ENCODE assay signal across 37 cellular contexts in the genomic region with DNA sequence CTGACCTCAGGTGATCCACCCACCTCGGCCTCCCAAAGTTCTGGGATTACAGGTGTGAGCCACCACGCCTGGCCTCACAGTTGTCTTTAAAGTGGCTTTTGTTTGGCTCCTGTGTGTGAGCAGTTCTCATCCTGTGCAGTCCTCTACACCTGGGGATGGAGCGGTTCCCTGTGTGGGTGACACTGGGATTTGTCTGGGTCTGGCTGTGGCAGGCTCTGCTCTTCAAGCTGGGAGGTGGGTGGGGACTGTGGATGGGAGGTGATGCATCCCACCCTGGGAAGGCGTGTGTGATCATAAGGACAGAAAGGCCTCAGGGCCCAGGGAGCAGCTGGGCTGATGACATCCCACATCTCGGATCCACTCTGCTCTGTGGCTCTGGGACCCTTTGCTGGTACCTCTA.
"Had no signal": no experiment of that assay in that cellular context is flagged by ENCODE, and none has a peak within 500 bp of the region (broad histone marks: within the 10 kb centered on the region; RNA-seq: fewer than 3 reads in every experiment).

No MANE protein-coding gene starts in this region.

- H3K4me3 ChIP-seq: Peyer's patch had no signal

- ATAC-seq: activated CD8-positive, alpha-beta memory T cell treated with anti-CD3 and anti-CD28 coated beads, Interleukin-2, amount 10 ng/mL, durations not matched to agents 7 days and 5 days; activated T-cell treated with anti-CD3 and anti-CD28 coated beads, Interleukin-2, amount 50 U/mL, for 72 hours; activated T-helper 17 cell treated with anti-CD3 and anti-CD28 coated beads, Interleukin-2, amount 50 U/mL, for 72 hours; PC-3; SK-N-SH treated with all-trans-retinoic acid at 6 μM for 48 hours; T-cell had no signal

- H3K36me3 ChIP-seq: brain microvascular endothelial cell, Peyer's patch, WERI-Rb-1 had no signal

- H3K27me3 Mint-ChIP-seq: activated CD4-positive, alpha-beta memory T cell treated with anti-CD3 and anti-CD28 coated beads, Interleukin-2, amount 10 ng/mL, durations not matched to agents 7 days and 5 days; activated CD8-positive, alpha-beta memory T cell treated with anti-CD3 and anti-CD28 coated beads, Interleukin-2, amount 10 ng/mL, durations not matched to agents 7 days and 5 days had no signal

- H3K9ac ChIP-seq: KMS-11 had no signal

- H3K27ac Mint-ChIP-seq: activated CD4-positive, alpha-beta memory T cell treated with anti-CD3 and anti-CD28 coated beads, Interleukin-2, amount 10 ng/mL, durations not matched to agents 7 days and 5 days; activated CD8-positive, alpha-beta memory T cell treated with anti-CD3 and anti-CD28 coated beads, Interleukin-2, amount 10 ng/mL, durations not matched to agents 7 days and 5 days; activated naive CD4-positive, alpha-beta T cell treated with anti-CD3 and anti-CD28 coated beads, Interleukin-2, amount 50 U/mL, for 24 hours; activated T-cell treated with anti-CD3 and anti-CD28 coated beads, Interleukin-2, amount 50 U/mL, for 72 hours; activated T-helper 17 cell treated with anti-CD3 and anti-CD28 coated beads, Interleukin-2, amount 50 U/mL, for 72 hours; T-cell had no signal

- H3K9me3 Mint-ChIP-seq: activated CD4-positive, alpha-beta memory T cell treated with anti-CD3 and anti-CD28 coated beads, Interleukin-2, amount 10 ng/mL, durations not matched to agents 7 days and 5 days; activated naive CD4-positive, alpha-beta T cell treated with anti-CD3 and anti-CD28 coated beads, Interleukin-2, amount 50 U/mL, for 24 hours; activated T-cell treated with anti-CD3 and anti-CD28 coated beads, Interleukin-2, amount 50 U/mL, for 72 hours; activated T-helper 17 cell treated with anti-CD3 and anti-CD28 coated beads, Interleukin-2, amount 50 U/mL, for 72 hours; T-cell had no signal

- H3K27me3 ChIP-seq: brain microvascular endothelial cell, Peyer's patch had no signal

- H3K4me3 Mint-ChIP-seq: activated CD4-positive, alpha-beta memory T cell treated with anti-CD3 and anti-CD28 coated beads, Interleukin-2, amount 10 ng/mL, durations not matched to agents 7 days and 5 days; activated CD8-positive, alpha-beta memory T cell treated with anti-CD3 and anti-CD28 coated beads, Interleukin-2, amount 10 ng/mL, durations not matched to agents 7 days and 5 days; activated naive CD4-positive, alpha-beta T cell treated with anti-CD3 and anti-CD28 coated beads, Interleukin-2, amount 50 U/mL, for 24 hours; activated T-cell treated with anti-CD3 and anti-CD28 coated beads, Interleukin-2, amount 50 U/mL, for 72 hours; activated T-helper 17 cell treated with anti-CD3 and anti-CD28 coated beads, Interleukin-2, amount 50 U/mL, for 72 hours; T-cell had no signal

- H3K9me3 ChIP-seq: Peyer's patch had no signal

- H3K4me1 Mint-ChIP-seq: activated CD4-positive, alpha-beta memory T cell treated with anti-CD3 and anti-CD28 coated beads, Interleukin-2, amount 10 ng/mL, durations not matched to agents 7 days and 5 days; activated CD8-positive, alpha-beta memory T cell treated with anti-CD3 and anti-CD28 coated beads, Interleukin-2, amount 10 ng/mL, durations not matched to agents 7 days and 5 days; activated naive CD4-positive, alpha-beta T cell treated with anti-CD3 and anti-CD28 coated beads, Interleukin-2, amount 50 U/mL, for 24 hours; activated T-helper 17 cell treated with anti-CD3 and anti-CD28 coated beads, Interleukin-2, amount 50 U/mL, for 72 hours; T-cell had no signal

- H3K27ac ChIP-seq: brain microvascular endothelial cell, KMS-11, Peyer's patch, WERI-Rb-1 had no signal

- DNase-seq: activated CD4-positive, alpha-beta memory T cell treated with anti-CD3 and anti-CD28 coated beads, Interleukin-2, amount 10 ng/mL, durations not matched to agents 7 days and 5 days; activated CD4-positive, alpha-beta T cell treated with anti-CD3 and anti-CD28 coated beads for 1 hour; activated CD4-positive, alpha-beta T cell treated with anti-CD3 and anti-CD28 coated beads for 48 hours; activated CD4-positive, CD25-positive, alpha-beta regulatory T cell; activated CD8-positive, alpha-beta memory T cell treated with anti-CD3 and anti-CD28 coated beads for 24 hours; activated CD8-positive, alpha-beta memory T cell treated with anti-CD3 and anti-CD28 coated beads, Interleukin-2, amount 10 ng/mL, durations not matched to agents 7 days and 5 days; activated effector memory CD4-positive, alpha-beta T cell treated with anti-CD3 and anti-CD28 coated beads, Interleukin-2, amount 50 U/mL, for 16 hours; activated naive CD4-positive, alpha-beta T cell; activated T-cell treated with anti-CD3 and anti-CD28 coated beads, Interleukin-2, amount 50 U/mL, for 1 hour; activated T-cell treated with anti-CD3 and anti-CD28 coated beads, Interleukin-2, amount 50 U/mL, for 72 hours; anterior cingulate cortex; brain microvascular endothelial cell; central memory CD4-positive, alpha-beta T cell; MM.1S; MV-4-11; NCI-H1092; NCI-H1436 treated with DMSO at 0.1 percent for 48 hours; NCI-H1694 treated with DMSO at 0.1 percent for 48 hours; NCI-H2029 treated with DMSO at 0.1 percent for 48 hours; NCI-H2107; NCI-H2171; NCI-H510A; NCI-H526; NCI-H748 treated with DMSO at 0.1 percent for 48 hours; NK-92 treated with Interleukin-12 subunit alpha and Interleukin-12 subunit beta, amount 100 ng/mL, for 24 hours; PC-3; Peyer's patch; RPMI8226; SIG-M5; T-cell; T-helper 2 cell; T-helper 9 cell; WERI-Rb-1 had no signal

- H3K36me3 Mint-ChIP-seq: activated CD8-positive, alpha-beta memory T cell treated with anti-CD3 and anti-CD28 coated beads, Interleukin-2, amount 10 ng/mL, durations not matched to agents 7 days and 5 days; activated naive CD4-positive, alpha-beta T cell treated with anti-CD3 and anti-CD28 coated beads, Interleukin-2, amount 50 U/mL, for 24 hours; T-cell had no signal

- H3K4me1 ChIP-seq: Peyer's patch had no signal
